In genomic region chr16:10312784-10313724, GRCh38 we compare ENCODE assay signal across 9 cellular contexts.
DNase-seq lines count a peak whose midpoint lies in the region; ATAC-seq and TF ChIP-seq lines count a peak whose summit lies in the region.
"Had no signal": no experiment of that assay in that cellular context is flagged by ENCODE, and none has a peak within 500 bp of the region (broad histone marks: within the 10 kb centered on the region; RNA-seq: fewer than 3 reads in every experiment).

No MANE protein-coding gene starts in this region.

- peak in 1 of 2 donors; percentile 39 for TF ChIP-seq RAD21 in liver (IDR thresholded peaks at IDR 0.05)

- H3K9me3 ChIP-seq in liver (ENCODE audit: control insufficient read depth in 4 of 4, low read length in 3 of 4) (no peaks in the 10 kb centered on the region), tibial artery (no peaks in the 10 kb centered on the region), left ventricle myocardium inferior (replicated peaks) (no peaks in the 10 kb centered on the region)

- H3K4me1 ChIP-seq in liver (ENCODE audit: control insufficient read depth in 4 of 4, insufficient read depth in 4 of 4, low read length in 3 of 4), result peaks cover 0 to 17% (median 11%) of the 10 kb centered on the region in 4 donors
- H3K4me1 ChIP-seq in tibial artery, result no peaks in the 10 kb centered on the region
- H3K4me1 ChIP-seq in left ventricle myocardium inferior, result no peaks in the 10 kb centered on the region

- ATAC-seq in GM18511 (IDR thresholded peaks at IDR 0.05; ENCODE audit: unreplicated experiment) (peak; percentile 94), GM21529 (IDR thresholded peaks at IDR 0.05; ENCODE audit: unreplicated experiment) (peak; percentile 91), HG03342 (IDR thresholded peaks at IDR 0.05; ENCODE audit: unreplicated experiment) (peak; percentile 87)

- TF ChIP-seq CTCF in liver (IDR thresholded peaks at IDR 0.05; ENCODE audit: low read depth, low read length, missing input control) (no peak), tibial artery (IDR thresholded peaks at IDR 0.05) (no peak), left ventricle myocardium inferior (IDR thresholded peaks at IDR 0.05; ENCODE audit: borderline replicate concordance) (no peak)

- 35% methylated on average over 7 of the region's 7 CpGs for WGBS in liver

- DNase-seq in tibial artery, result no peak
- DNase-seq in LoVo (ENCODE audit: low spot score), result no peak
- no peak for DNase-seq in nucleus accumbens (lab: John Stamatoyannopoulos, UW)
- DNase-seq in left ventricle myocardium inferior, result no peak
- DNase-seq: activated naive CD4-positive, alpha-beta T cell treated with anti-CD3 and anti-CD28 coated beads, Interleukin-2, amount 50 U/mL, for 16 hours had no signal

- H3K36me3 ChIP-seq in liver (ENCODE audit: control insufficient read depth in 4 of 4, insufficient read depth in 3 of 4, low read depth in 1 of 4, low read length in 3 of 4) (no peaks in the 10 kb centered on the region), tibial artery (no peaks in the 10 kb centered on the region), left ventricle myocardium inferior (no peaks in the 10 kb centered on the region)

- H3K27ac ChIP-seq in liver (ENCODE audit: low read depth in 1 of 2, low read length in 2 of 2) (peak overlapping the region; percentile 67 to 86), tibial artery (no peak overlapping the region), left ventricle myocardium inferior (replicated peaks) (no peak overlapping the region)

- H3K4me3 ChIP-seq in liver (ENCODE audit: low read depth in 1 of 3, low read length in 3 of 3) (no peak overlapping the region), tibial artery (no peak overlapping the region), left ventricle myocardium inferior (no peak overlapping the region)

- intact Hi-C loops in tibial artery (cut with DNase I; ENCODE audit: low total_unique reads) (loop anchor here (10.0 kb wide), 1 partner anchor 202 kb away; no protein-coding TSS in a partner anchor), left ventricle myocardium inferior (cut with micrococcal nuclease) (loop anchor here (5.0 kb wide), 1 partner anchor 199 kb away; no protein-coding TSS in a partner anchor)

- no peaks in the 10 kb centered on the region for H3K27me3 ChIP-seq in liver (ENCODE audit: control insufficient read depth in 4 of 4, insufficient read depth in 4 of 4, low read length in 3 of 4)
- no peaks in the 10 kb centered on the region for H3K27me3 ChIP-seq in tibial artery
- no peaks in the 10 kb centered on the region for H3K27me3 ChIP-seq in left ventricle myocardium inferior (ENCODE audit: low read depth)

- no peak overlapping the region for H3K9ac ChIP-seq in liver (ENCODE audit: low read depth in 1 of 2, low read length in 2 of 2)

TF ChIP-seq in liver, 16 proteins besides CTCF, POLR2A, EP300 and RAD21:
- TF ChIP-seq FOXA1 (IDR thresholded peaks at IDR 0.05), result no peak
- TF ChIP-seq RXRA (IDR thresholded peaks at IDR 0.05), result peak in 1 of 2 donors; percentile 42
- TF ChIP-seq FOXA2 (IDR thresholded peaks at IDR 0.05), result no peak
- TF ChIP-seq JUND (IDR thresholded peaks at IDR 0.05), result peak in 1 of 2 donors; percentile 15
- TF ChIP-seq EGR1 (IDR thresholded peaks at IDR 0.05; ENCODE audit: low read depth in 2 of 2), result no peak
- peak; percentile 20 for TF ChIP-seq YY1 (IDR thresholded peaks at IDR 0.05)
- peak; percentile 20 for TF ChIP-seq SP1 (IDR thresholded peaks at IDR 0.05)
- TF ChIP-seq GABPA (IDR thresholded peaks at IDR 0.05 in 1 of 2, conservative IDR thresholded peaks at IDR 0.05 in 1 of 2), result no peak
- TF ChIP-seq HNF4G (IDR thresholded peaks at IDR 0.05), result no peak
- no peak for TF ChIP-seq ATF3 (IDR thresholded peaks at IDR 0.05)
- TF ChIP-seq NR2F2 (IDR thresholded peaks at IDR 0.05), result peak; percentile 16
- peak in 1 of 2 donors; percentile 36 for TF ChIP-seq HNF4A (conservative IDR thresholded peaks at IDR 0.05)
TF ChIP-seq in liver: peak in this region for 6.

Comparison
In these comparisons a context has a peak if more than half of its experiments do, and no peak if none do; other contexts are left out.
1. H3K27ac ChIP-seq: peak in liver (2 of 2); none in tibial artery (0 of 2) and left ventricle myocardium inferior (single experiment).
2. Peak in every context shown above with its lines, with median percentiles within 50 percentile points of each other: ATAC-seq.